In genomic region chr20:47865912-47866311, GRCh38 we compare ENCODE assay signal across 11 cellular contexts.
DNase-seq lines count a peak whose midpoint lies in the region; TF ChIP-seq lines count a peak whose summit lies in the region.
"Had no signal": no experiment of that assay in that cellular context is flagged by ENCODE, and none has a peak within 500 bp of the region (broad histone marks: within the 10 kb centered on the region; RNA-seq: fewer than 3 reads in every experiment).

No MANE protein-coding gene starts in this region.

- H3K27me3 Mint-ChIP-seq in glutamatergic neuron (ENCODE audit: unreplicated experiment): peaks cover 5% of the 10 kb centered on the region

- H3K36me3 Mint-ChIP-seq in glutamatergic neuron (ENCODE audit: unreplicated experiment): peaks cover 11% of the 10 kb centered on the region
- H3K36me3 Mint-ChIP-seq: CD4-positive, CD25-positive, alpha-beta regulatory T cell had no signal

- DNase-seq in DMS 273 (lab: John Stamatoyannopoulos, UW; ENCODE audit: unreplicated experiment): peak; percentile 47
- no peak for DNase-seq in DMS 273 treated with DMSO at 0.1 percent for 48 hours (lab: John Stamatoyannopoulos, UW)
- peak; percentile 80 for DNase-seq in RPMI7951 (ENCODE audit: low read depth)
- DNase-seq in glutamatergic neuron: peak; percentile 33
- DNase-seq in activated T-cell treated with anti-CD3 and anti-CD28 coated beads, Interleukin-2, amount 50 U/mL, for 48 hours: no peak
- no peak for DNase-seq in iPS-NIHi11 (ENCODE audit: low spot score)
- DNase-seq in kidney tubule cell (ENCODE audit: low spot score): no peak
- DNase-seq: CD4-positive, CD25-positive, alpha-beta regulatory T cell; DMS79; HCEC 1CT; IMR-90 had no signal

- no peak for TF ChIP-seq CTCF in glutamatergic neuron (IDR thresholded peaks at IDR 0.05; ENCODE audit: partially characterized antibody, unreplicated experiment)

- peaks cover 11% of the 10 kb centered on the region for H3K9me3 Mint-ChIP-seq in glutamatergic neuron (ENCODE audit: unreplicated experiment)

- H3K27ac Mint-ChIP-seq in glutamatergic neuron (ENCODE audit: unreplicated experiment): peak overlapping the region; percentile 77
- H3K27ac Mint-ChIP-seq: CD4-positive, CD25-positive, alpha-beta regulatory T cell had no signal

- peaks cover 12% of the 10 kb centered on the region for H3K4me1 Mint-ChIP-seq in glutamatergic neuron (ENCODE audit: low read depth, unreplicated experiment)

- no peak overlapping the region for H3K4me3 Mint-ChIP-seq in glutamatergic neuron (ENCODE audit: unreplicated experiment)
- H3K4me3 Mint-ChIP-seq: CD4-positive, CD25-positive, alpha-beta regulatory T cell had no signal

Comparison
In these comparisons a context has a peak if more than half of its experiments do, and no peak if none do; other contexts are left out.
1. DNase-seq: peak in DMS 273 (single experiment), RPMI7951 (single experiment) and glutamatergic neuron (single experiment); none in DMS 273 treated with DMSO at 0.1 percent for 48 hours (single experiment), activated T-cell treated with anti-CD3 and anti-CD28 coated beads, Interleukin-2, amount 50 U/mL, for 48 hours (0 of 2), iPS-NIHi11 (single experiment) and kidney tubule cell (single experiment).